ENCODE assay signal across 9 cellular contexts in genomic region chr6:135791441-135791840, GRCh38.
"Had no signal": no experiment of that assay in that cellular context is flagged by ENCODE, and none has a peak within 500 bp of the region (broad histone marks: within the 10 kb centered on the region; RNA-seq: fewer than 3 reads in every experiment).

No MANE protein-coding gene starts in this region.

- H3K9me3 ChIP-seq: HAP-1 had no signal

- H2AFZ ChIP-seq: GM23248, GM23338 had no signal

- H3K4me3 ChIP-seq: GM23248, GM23338, HAP-1 had no signal

- H3K36me3 ChIP-seq: HAP-1 had no signal

- H3K27ac ChIP-seq: GM23248 had no signal

- H3K4me2 ChIP-seq: GM23338 had no signal

- ATAC-seq: GM23338, HCT116 had no signal

- DNase-seq: GM23248, GOT3, H7, H9, HCEC 1CT, HFFc6 had no signal

- H3K4me1 ChIP-seq: HAP-1 had no signal

- H3K9ac ChIP-seq: GM23248 had no signal
